9 cellular contexts compared by ENCODE assay signal in the genomic region with DNA sequence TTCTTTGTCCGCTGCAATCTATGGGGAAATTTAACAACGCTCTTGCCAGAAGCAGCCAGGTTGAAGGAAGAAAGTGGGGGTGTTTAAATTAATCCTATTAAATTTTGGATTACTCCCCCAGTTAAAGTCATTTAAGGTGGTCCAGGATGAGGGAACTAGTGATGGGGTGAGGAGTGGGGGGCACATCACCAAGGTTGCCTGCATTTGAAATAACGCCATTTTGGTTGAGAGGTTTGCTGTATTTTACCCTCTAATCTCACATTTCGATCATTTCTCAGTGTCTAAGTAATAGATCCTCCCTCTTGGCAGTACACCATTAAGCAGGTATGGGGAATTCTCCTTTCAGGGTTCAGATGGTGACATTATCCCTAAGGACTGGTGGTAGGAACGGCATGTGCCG. TPM values are rescaled to one million over a fixed set of nuclear protein-coding genes. Genes with fewer than 3 reads are reported as not detected.
A peak's percentile ranks its signal among the peaks of the same experiment; 100 is the strongest.
DNase-seq lines count a peak whose midpoint lies in the region; ATAC-seq, FAIRE-seq and TF ChIP-seq lines count a peak whose summit lies in the region.
"Had no signal": no experiment of that assay in that cellular context is flagged by ENCODE, and none has a peak within 500 bp of the region (broad histone marks: within the 10 kb centered on the region; RNA-seq: fewer than 3 reads in every experiment).

No MANE protein-coding gene starts in this region.

- TF ChIP-seq CTCF in MCF 10A (IDR thresholded peaks at IDR 0.05; ENCODE audit: unreplicated experiment), result no peak
- no peak for TF ChIP-seq CTCF in HepG2 (CRISPR knock-in tag; IDR thresholded peaks at IDR 0.05)

- H3K4me2 ChIP-seq in HepG2 (ENCODE audit: low read depth, low read length), result no peak overlapping the region

- H3K27me3 ChIP-seq in HepG2 (ENCODE audit: control insufficient read depth in 1 of 2, insufficient read depth in 2 of 2, low read length in 2 of 2), result peaks cover 5 to 51% of the 10 kb centered on the region in 2 experiments
- H3K27me3 ChIP-seq in stomach smooth muscle (ENCODE audit: control insufficient read depth in 1 of 2, insufficient read depth in 2 of 2, low read length in 2 of 2), result peaks cover 37 to 51% of the 10 kb centered on the region in 2 donors

- FAIRE-seq in HepG2 (lab: Jason Lieb, UNC), result no peak

- H3K79me2 ChIP-seq in HepG2 (ENCODE audit: insufficient read depth, low read length), result no peaks in the 10 kb centered on the region

- peak overlapping the region; percentile 69 for H3K27ac Mint-ChIP-seq in MCF 10A (ENCODE audit: low read depth, unreplicated experiment)

- H3K4me1 ChIP-seq in HepG2 (ENCODE audit: insufficient read depth, low read length) (no peaks in the 10 kb centered on the region), stomach smooth muscle (ENCODE audit: control insufficient read depth, insufficient read depth, low read length) (peaks cover 34% of the 10 kb centered on the region)

- no peak overlapping the region for H2AFZ ChIP-seq in HepG2 (ENCODE audit: low read length)

- BruUV-seq in MCF 10A (replicated peaks; lab: Mats Ljungman, UMichigan) (no TSS peak), HepG2 (replicated peaks; lab: Mats Ljungman, UMichigan) (no TSS peak)

- H3K4me3 ChIP-seq in HepG2 (replicated peaks in 1 of 3; ENCODE audit: insufficient read depth in 1 of 3, low read depth in 2 of 3, low read length in 3 of 3) (no peak overlapping the region), stomach smooth muscle (ENCODE audit: low read length in 2 of 2) (peak overlapping the region; percentile 72 to 83)

- no peak for TF ChIP-seq RAD21 in HepG2 (CRISPR knock-in tag; IDR thresholded peaks at IDR 0.05)

- no peaks in the 10 kb centered on the region for H3K27me3 Mint-ChIP-seq in MCF 10A (ENCODE audit: insufficient read depth, unreplicated experiment)

- no peak for ATAC-seq in HepG2
- no peak for ATAC-seq in HG03045 (IDR thresholded peaks at IDR 0.05; ENCODE audit: unreplicated experiment)
- ATAC-seq: activated CD4-positive, CD25-positive, alpha-beta regulatory T cell treated with anti-CD3 and anti-CD28 coated beads, Interleukin-2, amount 50 U/mL, for 24 hours had no signal

- WGBS in HepG2 (ENCODE audit: low lambda C conversion rate), result 5% methylated on average over 6 of the region's 6 CpGs

- H3K9me3 ChIP-seq in HepG2 (ENCODE audit: low read length) (peaks cover 14% of the 10 kb centered on the region; the same call in 1 of the 2 replicates), stomach smooth muscle (ENCODE audit: control insufficient read depth in 2 of 2, low read length in 2 of 2) (no peaks in the 10 kb centered on the region)

- POLR2A ChIA-PET in MCF 10A (lab: Yijun Ruan, JAX), result interaction anchor here (0.6 to 7.3 kb wide), 9 partner anchors 34 to 1142 kb away, joined by 3 to 60 read pairs (median 5); no protein-coding TSS in a partner anchor
- POLR2A ChIA-PET in HepG2 (lab: Yijun Ruan, JAX), result no interaction called here

- intact Hi-C loops in MCF 10A (cut with micrococcal nuclease), result loop anchor here (1.0 to 10.0 kb wide), 7 partner anchors 80 to 1544 kb away; no protein-coding TSS in a partner anchor
- intact Hi-C loops in HepG2 (cut with micrococcal nuclease; ENCODE audit: unreplicated experiment), result no loop called here

- H4K20me1 ChIP-seq in HepG2 (ENCODE audit: insufficient read depth, low read length), result no peaks in the 10 kb centered on the region

- H3K4me1 Mint-ChIP-seq in MCF 10A (ENCODE audit: insufficient read depth, unreplicated experiment), result peaks cover 41% of the 10 kb centered on the region

- H3K36me3 Mint-ChIP-seq in MCF 10A (ENCODE audit: insufficient read depth, unreplicated experiment), result no peaks in the 10 kb centered on the region

- peak; percentile 7 for DNase-seq in HuH-7 (ENCODE audit: low spot score)
- no peak for DNase-seq in MCF 10A (ENCODE audit: unreplicated experiment)
- DNase-seq in HepG2 (ENCODE audit: low spot score), result no peak
- no peak for DNase-seq in NCI-H345 treated with DMSO at 0.1 percent for 48 hours (lab: John Stamatoyannopoulos, UW; ENCODE audit: unreplicated experiment)
- no peak for DNase-seq in NOMO-1 treated with DMSO at 0.1 percent for 48 hours (lab: John Stamatoyannopoulos, UW; ENCODE audit: unreplicated experiment)
- DNase-seq: cortex of kidney had no signal

- CTCF ChIA-PET in MCF 10A (lab: Yijun Ruan, JAX) (interaction anchor here (0.6 to 0.8 kb wide), 2 partner anchors 33 to 972 kb away, joined by 3 read pairs; no protein-coding TSS in a partner anchor), HepG2 (lab: Yijun Ruan, JAX; ENCODE audit: low intra/inter-chr PET ratio, low total read pairs) (no interaction called here)

- TF ChIP-seq EP300 in HepG2 (IDR thresholded peaks at IDR 0.05; ENCODE audit: low read depth in 2 of 2, low read length in 2 of 2), result no peak
- TF ChIP-seq EP300 in HepG2 (CRISPR knock-in tag; IDR thresholded peaks at IDR 0.05; ENCODE audit: borderline replicate concordance), result no peak

- no peak for TF ChIP-seq POLR2A in HepG2 (IDR thresholded peaks at IDR 0.05; ENCODE audit: insufficient read depth in 1 of 2, low read depth in 2 of 2, low read length in 2 of 2)

- H3K27ac ChIP-seq in HepG2 (ENCODE audit: extremely low read length, insufficient read depth, low read length) (no peak overlapping the region), stomach smooth muscle (ENCODE audit: low read length) (no peak overlapping the region)

- H3K36me3 ChIP-seq in HepG2 (replicated peaks in 1 of 2; ENCODE audit: control insufficient read depth in 1 of 2, insufficient read depth in 2 of 2, low read length in 2 of 2), result no peaks in the 10 kb centered on the region
- no peaks in the 10 kb centered on the region for H3K36me3 ChIP-seq in stomach smooth muscle (ENCODE audit: control insufficient read depth in 2 of 2, insufficient read depth in 2 of 2, low read length in 2 of 2)

- no peak overlapping the region for H3K9ac ChIP-seq in HepG2 (ENCODE audit: insufficient read depth, low read depth, low read length)
- H3K9ac ChIP-seq in stomach smooth muscle (ENCODE audit: low read length in 2 of 2), result no peak overlapping the region

- H3K9me3 Mint-ChIP-seq in MCF 10A (ENCODE audit: unreplicated experiment), result no peaks in the 10 kb centered on the region

- in situ Hi-C loops in HepG2 (cut with HindIII; ENCODE audit: extremely low pct_ligation_motif_present, low pct_unique_long_range_greater_than_20kb), result no loop called here

- peak overlapping the region; percentile 86 for H3K4me3 Mint-ChIP-seq in MCF 10A (ENCODE audit: unreplicated experiment)

TF ChIP-seq in HepG2, 621 proteins besides CTCF, POLR2A, EP300 and RAD21 (continues in another document):
- TF ChIP-seq EZH2 (conservative IDR thresholded peaks at IDR 0.05; ENCODE audit: low read depth, low read length) (0 out of 2 replicates have a peak, but pooled peaks have one; percentile 29), ZNF432 (CRISPR knock-in tag; IDR thresholded peaks at IDR 0.05; ENCODE audit: borderline replicate concordance) (no peak), ZNF589 (CRISPR knock-in tag; conservative IDR thresholded peaks at IDR 0.05) (no peak), FOXJ3 (CRISPR knock-in tag; IDR thresholded peaks at IDR 0.05; ENCODE audit: borderline replicate concordance) (no peak), ZNF530 (CRISPR knock-in tag; IDR thresholded peaks at IDR 0.05; ENCODE audit: low read depth) (no peak)

RNA-seq across cellular contexts. Expression of gene FLRT2, which starts 2.6 kb away (rescaled TPM):
- total RNA-seq in MCF 10A (2022) (153 and 204 TPM in 2 replicates), HepG2 (2016; rRNA removed; fragmentation: Illumina TruSeq; extraction: Trizol) (not detected in 2 replicates)
- not detected in 2 replicates for total RNA-seq in HepG2 (2016; cell fraction: cytosol; rRNA removed; fragmentation: Illumina TruSeq; extraction: Trizol; ENCODE audit: low read depth)
- total RNA-seq in HepG2 (2016; cell fraction: insoluble cytoplasmic fraction; rRNA removed; fragmentation: Illumina TruSeq; extraction: Trizol), result not detected in 2 replicates
- total RNA-seq in HepG2 (2016; cell fraction: membrane; rRNA removed; fragmentation: Illumina TruSeq; extraction: Trizol), result not detected in 2 replicates
- 0.06 TPM in 1 of 2 replicates, not detected in the other for total RNA-seq in HepG2 (2016; cell fraction: nucleus; rRNA removed; fragmentation: Illumina TruSeq; extraction: Trizol)
- 0.16 TPM in 1 of 2 replicates, not detected in the other for polyA plus RNA-seq in HepG2 (2011; rRNA removed)
- not detected in 2 replicates for polyA plus RNA-seq in HepG2 (2011; cell fraction: cytosol; rRNA removed)
- not detected in 2 replicates for polyA plus RNA-seq in HepG2 (2011; cell fraction: nucleus; rRNA removed)
- polyA plus RNA-seq in HepG2 (2012), result not detected in 2 replicates
- polyA plus RNA-seq in HepG2 (2016; cell fraction: cytosol; fragmentation: Illumina TruSeq; extraction: Trizol; ENCODE audit: low read depth), result not detected in 2 replicates
- polyA plus RNA-seq in HepG2 (2016; cell fraction: insoluble cytoplasmic fraction; fragmentation: Illumina TruSeq; extraction: Trizol; ENCODE audit: low read depth), result not detected in 2 replicates
- not detected in 2 replicates for polyA plus RNA-seq in HepG2 (2016; cell fraction: membrane; fragmentation: Illumina TruSeq; extraction: Trizol; ENCODE audit: low read depth)
- polyA plus RNA-seq in HepG2 (2016; cell fraction: nucleus; fragmentation: Illumina TruSeq; extraction: Trizol; ENCODE audit: insufficient read depth, low read depth), result not detected in 2 replicates
- polyA minus RNA-seq in HepG2 (2011; rRNA and poly(A)+ RNA removed; ENCODE audit: low replicate concordance), result 7.6 TPM in 1 of 2 replicates, not detected in the other
- not detected in 2 replicates for polyA minus RNA-seq in HepG2 (2011; cell fraction: cytosol; rRNA and poly(A)+ RNA removed)
- 0.26 TPM in 1 of 2 replicates, not detected in the other for polyA minus RNA-seq in HepG2 (2011; cell fraction: nucleus; rRNA and poly(A)+ RNA removed)

Comparison
In these comparisons a context has a peak if more than half of its experiments do, and no peak if none do; other contexts are left out.
1. H3K4me3 ChIP-seq: peak in stomach smooth muscle (2 of 2); none in HepG2 (0 of 3).
2. RNA of gene FLRT2, which starts 2.6 kb away (total RNA-seq): 153 to 204 TPM in MCF 10A; 0.06 TPM in HepG2; every median in the first group is over 100 times any median in the second.